In genomic region chr14:38207342-38207741, GRCh38 we compare ENCODE assay signal across 16 cellular contexts. TPM values are rescaled to one million over a fixed set of nuclear protein-coding genes. Genes with fewer than 3 reads are reported as not detected.
DNase-seq lines count a peak whose midpoint lies in the region; ATAC-seq and TF ChIP-seq lines count a peak whose summit lies in the region.
"Had no signal": no experiment of that assay in that cellular context is flagged by ENCODE, and none has a peak within 500 bp of the region (broad histone marks: within the 10 kb centered on the region; RNA-seq: fewer than 3 reads in every experiment).

No MANE protein-coding gene starts in this region.

- peak overlapping the region; percentile 80 for H3K4me3 Mint-ChIP-seq in nephron progenitor cell
- no peak overlapping the region for H3K4me3 Mint-ChIP-seq in activated CD4-positive, alpha-beta memory T cell treated with anti-CD3 and anti-CD28 coated beads for 36 hours
- H3K4me3 Mint-ChIP-seq: dendritic cell treated with granulocyte-macrophage colony-stimulating factor and Interleukin-4, amounts not matched to agents 40 ng/mL and 50 ng/mL, for 4 days had no signal

- intact Hi-C loops in A673 (cut with micrococcal nuclease; ENCODE audit: unreplicated experiment) = loop anchor here (5.0 kb wide), 2 partner anchors 305 to 400 kb away; no protein-coding TSS in a partner anchor
- intact Hi-C loops in PC-3 (cut with micrococcal nuclease) = no loop called here
- intact Hi-C loops in activated CD4-positive, alpha-beta memory T cell treated with anti-CD3 and anti-CD28 coated beads for 36 hours (cut with micrococcal nuclease) = loop anchor here (5.0 kb wide), 1 partner anchor 50 kb away; the partner anchor contains the start of gene CLEC14A

- no peak for ATAC-seq in PC-3
- ATAC-seq in HG02610 (IDR thresholded peaks at IDR 0.05; ENCODE audit: unreplicated experiment) = no peak
- ATAC-seq: GM12878 had no signal

- no peak for TF ChIP-seq CTCF in A673 (conservative IDR thresholded peaks at IDR 0.05; ENCODE audit: low read depth, low read length)
- TF ChIP-seq CTCF in PC-3 (conservative IDR thresholded peaks at IDR 0.05; ENCODE audit: low read depth, low read length) = no peak
- no peak for TF ChIP-seq CTCF in fibroblast of lung (conservative IDR thresholded peaks at IDR 0.05 in 1 of 2, IDR thresholded peaks at IDR 0.05 in 1 of 2; ENCODE audit: low read depth in 1 of 2, low read length in 2 of 2)
- TF ChIP-seq CTCF in nephron progenitor cell (IDR thresholded peaks at IDR 0.05) = no peak

- H3K9me3 Mint-ChIP-seq in nephron progenitor cell = peaks cover 32% of the 10 kb centered on the region
- H3K9me3 Mint-ChIP-seq in activated CD4-positive, alpha-beta memory T cell treated with anti-CD3 and anti-CD28 coated beads for 36 hours = no peaks in the 10 kb centered on the region
- H3K9me3 Mint-ChIP-seq: dendritic cell treated with granulocyte-macrophage colony-stimulating factor and Interleukin-4, amounts not matched to agents 40 ng/mL and 50 ng/mL, for 4 days had no signal

- POLR2A ChIA-PET in A673 (lab: Charles Lee; ENCODE audit: low non-redundant PET) = no interaction called here
- POLR2A ChIA-PET in PC-3 (lab: Charles Lee; ENCODE audit: unreplicated experiment) = no interaction called here
- POLR2A ChIA-PET in activated CD4-positive, alpha-beta memory T cell treated with anti-CD3 and anti-CD28 coated beads for 36 hours (lab: Charles Lee) = interaction anchor here (0.7 kb wide), 1 partner anchor 22 kb away, joined by 4 read pairs; no protein-coding TSS in a partner anchor

- H3K27me3 Mint-ChIP-seq in nephron progenitor cell (ENCODE audit: low read depth, poor library complexity) = peaks cover 89% of the 10 kb centered on the region
- H3K27me3 Mint-ChIP-seq in activated CD4-positive, alpha-beta memory T cell treated with anti-CD3 and anti-CD28 coated beads for 36 hours = peaks cover 47% of the 10 kb centered on the region

- in situ Hi-C loops in G401 (cut with HindIII; ENCODE audit: low sequenced_read_pairs) = no loop called here

- H3K4me3 ChIP-seq in A673 (ENCODE audit: low read depth, low read length, poor library complexity, severe bottlenecking) (peak overlapping the region; percentile 55), PC-3 (ENCODE audit: low read length) (peak overlapping the region; percentile 62; the same call in 1 of the 2 replicates), fibroblast of lung (replicated peaks in 1 of 4; ENCODE audit: control extremely low read depth in 1 of 4, insufficient read depth in 1 of 4, low read depth in 3 of 4, low read length in 4 of 4) (peak overlapping the region in 3 of 4 experiments; percentile 55 to 71 (median 61))
- H3K4me3 ChIP-seq: GM12878, HAP-1 had no signal

- H3K27me3 ChIP-seq in A673 (replicated peaks; ENCODE audit: insufficient read depth, low read depth, low read length, poor library complexity) (peaks cover 26% of the 10 kb centered on the region), PC-3 (ENCODE audit: low read length) (peaks cover 51% of the 10 kb centered on the region), fibroblast of lung (ENCODE audit: control insufficient read depth, insufficient read depth, low read length) (no peaks in the 10 kb centered on the region)

- H3K4me2 ChIP-seq in PC-3 (ENCODE audit: low read length) (peak overlapping the region; percentile 81), fibroblast of lung (ENCODE audit: extremely low read depth, insufficient read depth, low read length) (peak overlapping the region; percentile 41)

- H3K27ac Mint-ChIP-seq in nephron progenitor cell = no peak overlapping the region
- no peak overlapping the region for H3K27ac Mint-ChIP-seq in activated CD4-positive, alpha-beta memory T cell treated with anti-CD3 and anti-CD28 coated beads for 36 hours
- H3K27ac Mint-ChIP-seq: dendritic cell treated with granulocyte-macrophage colony-stimulating factor and Interleukin-4, amounts not matched to agents 40 ng/mL and 50 ng/mL, for 4 days had no signal

- DNase-seq in A673 (ENCODE audit: low spot score) (no peak), PC-3 (no peak), fibroblast of lung (ENCODE audit: low read depth in 2 of 2) (no peak), nephron progenitor cell (no peak), G401 (ENCODE audit: low spot score) (no peak), hepatic stellate cell (ENCODE audit: low spot score) (no peak)
- DNase-seq in activated CD4-positive, alpha-beta memory T cell treated with anti-CD3 and anti-CD28 coated beads for 36 hours = no peak
- DNase-seq: activated naive CD4-positive, alpha-beta T cell treated with anti-CD3 and anti-CD28 coated beads, Interleukin-2, amount 50 U/mL, for 16 hours; NCI-H446 treated with DMSO at 0.1 percent for 48 hours; stimulated activated CD4-positive, alpha-beta T cell treated with anti-CD3 and anti-CD28 coated beads, Interleukin-15, amount 100 ng/mL, for 24 hours had no signal

- H3K9ac ChIP-seq in PC-3 (ENCODE audit: low read length) (no peak overlapping the region), fibroblast of lung (ENCODE audit: insufficient read depth, low read length) (no peak overlapping the region)

- no peaks in the 10 kb centered on the region for H3F3A ChIP-seq in PC-3 (ENCODE audit: low read length, unreplicated experiment)

- no peaks in the 10 kb centered on the region for H4K20me1 ChIP-seq in PC-3 (ENCODE audit: low read length)
- H4K20me1 ChIP-seq in fibroblast of lung (ENCODE audit: control insufficient read depth, extremely low read depth, insufficient read depth, low read length) = no peaks in the 10 kb centered on the region

- CTCF ChIA-PET in A673 (lab: Charles Lee) (no interaction called here), PC-3 (lab: Charles Lee) (no interaction called here)
- CTCF ChIA-PET in activated CD4-positive, alpha-beta memory T cell treated with anti-CD3 and anti-CD28 coated beads for 36 hours (lab: Charles Lee) = interaction anchor here (0.6 to 0.9 kb wide), 2 partner anchors 205 to 221 kb away, joined by 3 to 4 read pairs; no protein-coding TSS in a partner anchor

- BruUV-seq in A673 (replicated peaks; lab: Mats Ljungman, UMichigan) (no TSS peak), PC-3 (replicated peaks; lab: Mats Ljungman, UMichigan) (no TSS peak)

- H3K9me2 ChIP-seq in PC-3 (replicated peaks; ENCODE audit: low read length) = no peaks in the 10 kb centered on the region

- peaks cover 4% of the 10 kb centered on the region for H3K4me1 ChIP-seq in A673 (ENCODE audit: insufficient read depth, low read length, poor library complexity, severe bottlenecking)
- H3K4me1 ChIP-seq in PC-3 (ENCODE audit: insufficient read depth, low read length) = peaks cover 7% of the 10 kb centered on the region; the same call in 1 of the 2 replicates
- H3K4me1 ChIP-seq in fibroblast of lung (ENCODE audit: control insufficient read depth, extremely low read depth, insufficient read depth, low read length) = peaks cover 9% of the 10 kb centered on the region
- H3K4me1 ChIP-seq: HAP-1 had no signal

- H3K9me3 ChIP-seq in A673 (ENCODE audit: low read depth, low read length, poor library complexity, severe bottlenecking) (peaks cover 7% of the 10 kb centered on the region), PC-3 (ENCODE audit: low read length) (no peaks in the 10 kb centered on the region), fibroblast of lung (ENCODE audit: control insufficient read depth, insufficient read depth, low read depth, low read length) (no peaks in the 10 kb centered on the region)
- H3K9me3 ChIP-seq: HAP-1 had no signal

- H2AFZ ChIP-seq in PC-3 (ENCODE audit: low read length) (peak overlapping the region; percentile 69; the same call in 1 of the 2 replicates), fibroblast of lung (ENCODE audit: low read length) (peak overlapping the region; percentile 78)

- H3K79me2 ChIP-seq in PC-3 (ENCODE audit: low read length) (no peaks in the 10 kb centered on the region), fibroblast of lung (ENCODE audit: control insufficient read depth, insufficient read depth, low read length) (peaks cover 17% of the 10 kb centered on the region)

- peaks cover 8% of the 10 kb centered on the region for H3K36me3 Mint-ChIP-seq in nephron progenitor cell (ENCODE audit: low read depth)
- no peaks in the 10 kb centered on the region for H3K36me3 Mint-ChIP-seq in activated CD4-positive, alpha-beta memory T cell treated with anti-CD3 and anti-CD28 coated beads for 36 hours

- H3K4me1 Mint-ChIP-seq in nephron progenitor cell = peaks cover 32% of the 10 kb centered on the region
- peaks cover 25% of the 10 kb centered on the region for H3K4me1 Mint-ChIP-seq in activated CD4-positive, alpha-beta memory T cell treated with anti-CD3 and anti-CD28 coated beads for 36 hours (ENCODE audit: low read depth)

- no peak overlapping the region for H3K27ac ChIP-seq in A673 (ENCODE audit: low read depth, low read length, poor library complexity, severe bottlenecking)
- H3K27ac ChIP-seq in PC-3 (ENCODE audit: low read length) = no peak overlapping the region
- H3K27ac ChIP-seq in fibroblast of lung (ENCODE audit: insufficient read depth, low read length) = no peak overlapping the region

- H3K36me3 ChIP-seq in A673 (ENCODE audit: insufficient read depth, low read length, poor library complexity, severe bottlenecking) (no peaks in the 10 kb centered on the region), PC-3 (ENCODE audit: low read depth, low read length) (no peaks in the 10 kb centered on the region), fibroblast of lung (ENCODE audit: control insufficient read depth, insufficient read depth, low read length) (no peaks in the 10 kb centered on the region)
- H3K36me3 ChIP-seq: HAP-1 had no signal

RNA-seq across cellular contexts. Expression of gene SSTR1, which starts 0.4 kb away (rescaled TPM):
- total RNA-seq in A673 (2021) = 3.7 and 3.8 TPM in 2 replicates
- 0.07 and 0.23 TPM in 2 replicates for total RNA-seq in PC-3 (2014; rRNA removed)
- total RNA-seq in fibroblast of lung = 1.8 and 3.0 TPM in 2 replicates
- polyA plus RNA-seq in fibroblast of lung = 7.8 and 10.5 TPM in 2 replicates
- 6.7 and 9.1 TPM in 2 replicates for polyA plus RNA-seq in fibroblast of lung (2012)
- 13.5 and 19.0 TPM in 2 replicates for polyA minus RNA-seq in fibroblast of lung (ENCODE audit: low replicate concordance)
- not detected in 2 replicates for total RNA-seq in G401 (2014; rRNA removed; shearing (Covaris generic))
- total RNA-seq in activated CD4-positive, alpha-beta memory T cell treated with anti-CD3 and anti-CD28 coated beads for 36 hours = not detected
- total RNA-seq: GM12878; T-helper 2 cell treated with Interferon-gamma antibody and Interleukin-4, amounts not matched to agents 100 ng/mL and 5 ng/mL, for 36 hours had no signal

RNA-seq across cellular contexts. Expression of gene CLEC14A, which starts 48.6 kb away (rescaled TPM):
- not detected in 2 replicates for total RNA-seq in A673 (2021)
- total RNA-seq in PC-3 (2014; rRNA removed) = not detected in 2 replicates
- 2.6 and 5.3 TPM in 2 replicates for total RNA-seq in fibroblast of lung
- polyA plus RNA-seq in fibroblast of lung = 3.9 and 8.3 TPM in 2 replicates
- polyA plus RNA-seq in fibroblast of lung (2012) = 4.1 and 8.8 TPM in 2 replicates
- 1.7 and 6.5 TPM in 2 replicates for polyA minus RNA-seq in fibroblast of lung (ENCODE audit: low replicate concordance)
- total RNA-seq in G401 (2014; rRNA removed; shearing (Covaris generic)) = not detected in 2 replicates
- not detected for total RNA-seq in activated CD4-positive, alpha-beta memory T cell treated with anti-CD3 and anti-CD28 coated beads for 36 hours
- total RNA-seq: GM12878; RPMI7951; T-helper 2 cell treated with Interferon-gamma antibody and Interleukin-4, amounts not matched to agents 100 ng/mL and 5 ng/mL, for 36 hours had no signal
- polyA plus RNA-seq: GM12878 had no signal
